In the genomic region with DNA sequence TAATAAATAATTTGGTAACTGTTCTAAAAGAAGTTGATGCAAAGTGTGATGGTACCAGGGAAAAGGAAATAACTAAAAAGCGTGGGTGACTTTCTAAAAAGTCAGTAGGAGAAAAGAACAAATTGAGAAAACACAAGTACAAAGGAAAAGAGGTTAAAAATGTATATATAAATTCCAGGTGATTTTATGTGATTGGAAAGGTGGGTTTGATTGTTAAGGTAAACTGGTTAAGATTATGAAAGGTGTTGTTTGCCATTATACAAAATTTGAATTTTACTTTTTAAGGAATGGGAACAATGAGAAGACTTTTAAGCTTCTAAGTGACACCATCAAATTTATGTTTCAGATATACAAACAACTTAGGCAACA, we compare ENCODE assay signal across 9 cellular contexts. TPM values are rescaled to one million over a fixed set of nuclear protein-coding genes. Genes with fewer than 3 reads are reported as not detected.
DNase-seq lines count a peak whose midpoint lies in the region; ATAC-seq, FAIRE-seq and TF ChIP-seq lines count a peak whose summit lies in the region.
"Had no signal": no experiment of that assay in that cellular context is flagged by ENCODE, and none has a peak within 500 bp of the region (broad histone marks: within the 10 kb centered on the region; RNA-seq: fewer than 3 reads in every experiment).

No MANE protein-coding gene starts in this region.

- no peaks in the 10 kb centered on the region for H3K4me1 Mint-ChIP-seq in activated CD4-positive, alpha-beta T cell treated with anti-CD3 and anti-CD28 coated beads, Interleukin-2, amount 10 ng/mL, durations not matched to agents 7 days and 5 days

- POLR2A ChIA-PET in SK-N-SH (lab: Yijun Ruan, JAX) = no interaction called here
- POLR2A ChIA-PET in GM12878 (lab: Charles Lee) = interaction anchor here (0.6 to 2.4 kb wide), 4 partner anchors 10 to 113 kb away, joined by 3 to 7 read pairs (median 6); a partner anchor contains a TSS
- POLR2A ChIA-PET in activated CD4-positive, alpha-beta T cell treated with anti-CD3 and anti-CD28 coated beads, Interleukin-2, amount 10 ng/mL, durations not matched to agents 7 days and 5 days (lab: Charles Lee) = interaction anchor here (0.6 to 0.9 kb wide), 3 partner anchors 18 to 231 kb away, joined by 3 to 4 read pairs (median 4); no protein-coding TSS in a partner anchor

- H3K79me2 ChIP-seq in SK-N-SH (ENCODE audit: insufficient read depth) (peaks cover 30% of the 10 kb centered on the region), GM12878 (ENCODE audit: control insufficient read depth, insufficient read depth, low read length) (peaks cover 15% of the 10 kb centered on the region)

- H3K9me3 Mint-ChIP-seq in activated CD4-positive, alpha-beta T cell treated with anti-CD3 and anti-CD28 coated beads, Interleukin-2, amount 10 ng/mL, durations not matched to agents 7 days and 5 days = peaks cover 5% of the 10 kb centered on the region

- DNase-seq in SK-N-SH (no peak), GM12878 (ENCODE audit: low read depth, low spot score) (no peak), upper lobe of left lung (no peak), D341Med (ENCODE audit: low spot score) (no peak), GM20000 (ENCODE audit: low spot score) (no peak)
- no peak for DNase-seq in activated CD4-positive, alpha-beta T cell treated with anti-CD3 and anti-CD28 coated beads, Interleukin-2, amount 10 ng/mL, durations not matched to agents 7 days and 5 days
- DNase-seq: mucosa of descending colon had no signal

- H3K4me1 ChIP-seq in SK-N-SH (ENCODE audit: control insufficient read depth in 1 of 2, insufficient read depth in 2 of 2, low read depth in 1 of 2, low read length in 1 of 2) (peaks cover 9 to 12% of the 10 kb centered on the region in 2 experiments), GM12878 (ENCODE audit: control insufficient read depth, insufficient read depth, low read length) (no peaks in the 10 kb centered on the region), mucosa of stomach (ENCODE audit: control insufficient read depth, insufficient read depth, low read length) (peaks cover 8% of the 10 kb centered on the region), upper lobe of left lung (peaks cover 16 to 30% (median 25%) of the 10 kb centered on the region in 4 donors)

- H3K27ac Mint-ChIP-seq in activated CD4-positive, alpha-beta T cell treated with anti-CD3 and anti-CD28 coated beads, Interleukin-2, amount 10 ng/mL, durations not matched to agents 7 days and 5 days = no peak overlapping the region

- H4K20me1 ChIP-seq in SK-N-SH (ENCODE audit: insufficient read depth) (no peaks in the 10 kb centered on the region), GM12878 (ENCODE audit: control insufficient read depth, insufficient read depth) (no peaks in the 10 kb centered on the region)

- TF ChIP-seq CTCF in SK-N-SH (IDR thresholded peaks at IDR 0.05) (no peak), GM12878 (IDR thresholded peaks at IDR 0.05 in 2 of 3, conservative IDR thresholded peaks at IDR 0.05 in 1 of 3; ENCODE audit: control insufficient read depth in 2 of 3, extremely low read depth in 1 of 3, insufficient read depth in 1 of 3, low read depth in 3 of 3, low read length in 3 of 3) (no peak), upper lobe of left lung (IDR thresholded peaks at IDR 0.05) (no peak), GM20000 (IDR thresholded peaks at IDR 0.05; ENCODE audit: extremely low read depth, missing control alignments) (no peak)

- peak overlapping the region; percentile 76 to 96 for H3K27ac ChIP-seq in SK-N-SH (ENCODE audit: low read depth in 2 of 2, low read length in 1 of 2)
- H3K27ac ChIP-seq in GM12878 (ENCODE audit: control insufficient read depth, insufficient read depth) = no peak overlapping the region
- H3K27ac ChIP-seq in upper lobe of left lung = peak overlapping the region; percentile 85 to 89 (median 86)

- in situ Hi-C loops in GM12878 (cut with MboI) = no loop called here

- RAD21 ChIA-PET in GM12878 (lab: Charles Lee; ENCODE audit: unreplicated experiment) = interaction anchor here (0.9 to 1.8 kb wide), 3 partner anchors 24 to 191 kb away, joined by 4 to 5 read pairs (median 4); a partner anchor contains a TSS

- no peaks in the 10 kb centered on the region for H3K9me3 ChIP-seq in SK-N-SH
- no peaks in the 10 kb centered on the region for H3K9me3 ChIP-seq in GM12878 (replicated peaks; ENCODE audit: control insufficient read depth, insufficient read depth, low read length)
- no peaks in the 10 kb centered on the region for H3K9me3 ChIP-seq in mucosa of stomach (ENCODE audit: control insufficient read depth, low read length)
- no peaks in the 10 kb centered on the region for H3K9me3 ChIP-seq in upper lobe of left lung
- H3K9me3 ChIP-seq: mucosa of descending colon had no signal

- CTCF ChIA-PET in SK-N-SH (lab: Yijun Ruan, JAX) (interaction anchor here (1.0 to 2.3 kb wide), 3 partner anchors 63 to 313 kb away, joined by 3 to 18 read pairs (median 6); no protein-coding TSS in a partner anchor), GM12878 (lab: Yijun Ruan, JAX) (interaction anchor here (0.6 to 3.0 kb wide), 9 partner anchors 10 to 187 kb away, joined by 3 to 11 read pairs (median 6); no protein-coding TSS in a partner anchor)
- CTCF ChIA-PET in activated CD4-positive, alpha-beta T cell treated with anti-CD3 and anti-CD28 coated beads, Interleukin-2, amount 10 ng/mL, durations not matched to agents 7 days and 5 days (lab: Charles Lee) = interaction anchor here (1.1 kb wide), 1 partner anchor 8 kb away, joined by 3 read pairs; no protein-coding TSS in a partner anchor

- H3F3A ChIP-seq in SK-N-SH (replicated peaks; ENCODE audit: insufficient read depth) = peaks cover 11% of the 10 kb centered on the region

- no TSS peak for BruUV-seq in GM12878 (replicated peaks; lab: Mats Ljungman, UMichigan)

- H3K27me3 ChIP-seq in SK-N-SH (ENCODE audit: insufficient read depth) (no peaks in the 10 kb centered on the region), GM12878 (replicated peaks in 1 of 2; ENCODE audit: control insufficient read depth in 2 of 2, insufficient read depth in 2 of 2, low read length in 1 of 2) (no peaks in the 10 kb centered on the region), mucosa of stomach (ENCODE audit: control insufficient read depth, insufficient read depth, low read length) (no peaks in the 10 kb centered on the region), upper lobe of left lung (no peaks in the 10 kb centered on the region)

- no peak for FAIRE-seq in GM12878 (lab: Jason Lieb, UNC)

- ATAC-seq in SK-N-SH treated with all-trans-retinoic acid at 6 μM for 48 hours (no peak), GM12878 (no peak), upper lobe of left lung (ENCODE audit: low FRiP score in 2 of 2) (no peak)

- peak overlapping the region; percentile 93 for H2AFZ ChIP-seq in SK-N-SH (ENCODE audit: low read depth)
- peak overlapping the region; percentile 100 for H2AFZ ChIP-seq in GM12878 (ENCODE audit: control insufficient read depth, low read depth, low read length)

- TF ChIP-seq POLR2A in GM12878 (IDR thresholded peaks at IDR 0.05; ENCODE audit: low read depth, low read length) (no peak), upper lobe of left lung (IDR thresholded peaks at IDR 0.05) (no peak)

- SMC1A ChIA-PET in GM12878 (lab: Charles Lee; ENCODE audit: uncharacterized antibody, unreplicated experiment) = interaction anchor here (0.7 to 1.6 kb wide), 4 partner anchors 12 to 1001 kb away, joined by 3 to 10 read pairs (median 7); a partner anchor contains a TSS

- WGBS in SK-N-SH (ENCODE audit: low lambda C conversion rate) = 94% methylated on average over 1 of the region's 1 CpG
- 93% methylated on average over 1 of the region's 1 CpG for WGBS in GM12878 (ENCODE audit: insufficient coverage, insufficient replicate concordance, low lambda C conversion rate, missing lambda C conversion rate)
- 90 to 93% methylated on average over 1 of the region's 1 CpG for WGBS in upper lobe of left lung, 2 donors

- no peak overlapping the region for H3K4me3 Mint-ChIP-seq in activated CD4-positive, alpha-beta T cell treated with anti-CD3 and anti-CD28 coated beads, Interleukin-2, amount 10 ng/mL, durations not matched to agents 7 days and 5 days

- peak overlapping the region; percentile 83 for H3K9ac ChIP-seq in SK-N-SH
- no peak overlapping the region for H3K9ac ChIP-seq in GM12878 (ENCODE audit: control insufficient read depth, insufficient read depth, low read length)
- no peak overlapping the region for H3K9ac ChIP-seq in mucosa of stomach (ENCODE audit: low read length)

- H3K27me3 Mint-ChIP-seq in activated CD4-positive, alpha-beta T cell treated with anti-CD3 and anti-CD28 coated beads, Interleukin-2, amount 10 ng/mL, durations not matched to agents 7 days and 5 days = peaks cover 3% of the 10 kb centered on the region

- peak overlapping the region; percentile 95 to 98 for H3K4me3 ChIP-seq in SK-N-SH (ENCODE audit: low read depth in 2 of 2, low read length in 1 of 2)
- H3K4me3 ChIP-seq in GM12878 = no peak overlapping the region
- peak overlapping the region; percentile 98 for H3K4me3 ChIP-seq in mucosa of stomach (ENCODE audit: low read length)
- peak overlapping the region; percentile 49 to 81 (median 74) for H3K4me3 ChIP-seq in upper lobe of left lung

- TF ChIP-seq RAD21 in SK-N-SH (IDR thresholded peaks at IDR 0.05; ENCODE audit: low read length) (no peak), GM12878 (IDR thresholded peaks at IDR 0.05; ENCODE audit: insufficient read depth, low read depth, low read length) (no peak)

- intact Hi-C loops in GM12878 (cut with micrococcal nuclease; ENCODE audit: unreplicated experiment) = loop anchor here (10.0 kb wide), 1 partner anchor 1366 kb away; a partner anchor contains a TSS

- H3K9me2 ChIP-seq in SK-N-SH = no peaks in the 10 kb centered on the region

- H3K4me2 ChIP-seq in SK-N-SH (peak overlapping the region; percentile 51), GM12878 (ENCODE audit: control insufficient read depth, insufficient read depth) (peak overlapping the region; percentile 83)

- peaks cover 15 to 19% of the 10 kb centered on the region in 2 experiments for H3K36me3 ChIP-seq in SK-N-SH (replicated peaks in 1 of 2; ENCODE audit: control insufficient read depth in 1 of 2, insufficient read depth in 2 of 2, low read length in 1 of 2)
- H3K36me3 ChIP-seq in GM12878 (ENCODE audit: control insufficient read depth in 2 of 2, insufficient read depth in 2 of 2, low read length in 1 of 2) = no peaks in the 10 kb centered on the region
- no peaks in the 10 kb centered on the region for H3K36me3 ChIP-seq in mucosa of stomach (ENCODE audit: control insufficient read depth, insufficient read depth, low read length)
- peaks cover 0 to 6% (median 1%) of the 10 kb centered on the region in 4 donors for H3K36me3 ChIP-seq in upper lobe of left lung

- H3K36me3 Mint-ChIP-seq in activated CD4-positive, alpha-beta T cell treated with anti-CD3 and anti-CD28 coated beads, Interleukin-2, amount 10 ng/mL, durations not matched to agents 7 days and 5 days (ENCODE audit: low read depth) = peaks cover 2% of the 10 kb centered on the region

- TF ChIP-seq EP300 in SK-N-SH (IDR thresholded peaks at IDR 0.05; ENCODE audit: borderline replicate concordance in 1 of 2, low read depth in 1 of 2, low read length in 1 of 2) (no peak), GM12878 (IDR thresholded peaks at IDR 0.05; ENCODE audit: borderline replicate concordance in 1 of 2, control insufficient read depth in 1 of 2, low read depth in 2 of 2, low read length in 2 of 2) (no peak), upper lobe of left lung (IDR thresholded peaks at IDR 0.05) (no peak)

RNA-seq across cellular contexts. Expression of a gene that starts 0.9 kb away (rescaled TPM):
- polyA plus RNA-seq in SK-N-SH (2012; rRNA removed) (10.9 and 14.6 TPM in 2 replicates), GM12878 (2011; rRNA removed) (70.7 and 152 TPM in 2 replicates), GM12878 (2014; fragmentation: Illumina TruSeq; extraction: Trizol) (77.4 and 97.3 TPM in 2 replicates), GM12878 (2014; fragmentation: Nextera tagmentation; extraction: Ambion mirVana) (100 to 1,000 TPM; 183 to 209 TPM), GM12878 (2014; rRNA removed) (48.6 and 51.0 TPM in 2 replicates), GM12878 (2016; fragmentation: Nextera tagmentation; extraction: Ambion mirVana) (100 to 1,000 TPM; 163 to 175 TPM)
- polyA plus RNA-seq in SK-N-SH (2012; cell fraction: cytosol; rRNA removed) = 20.3 and 38.9 TPM in 2 replicates
- polyA plus RNA-seq in SK-N-SH (2012; cell fraction: nucleus; rRNA removed) = 2.5 and 7.4 TPM in 2 replicates
- 45.8 and 47.9 TPM in 2 replicates for total RNA-seq in GM12878 (2013; cell fraction: nucleolus; rRNA removed)
- total RNA-seq in GM12878 (2014; rRNA removed) (51.7 and 65.3 TPM in 2 replicates), GM12878 (2014; rRNA removed; fragmentation: Illumina TruSeq; extraction: Trizol) (96.3 and 101 TPM in 2 replicates), GM12878 (2021) (58.4 and 61.4 TPM in 2 replicates), upper lobe of left lung (10 to 100 TPM; 11.5 to 65.8 (median 43.0) TPM)
- polyA plus RNA-seq in GM12878 (2011; ENCODE audit: low read depth) = 17.5 TPM
- 6.7 and 8.0 TPM in 2 replicates for polyA plus RNA-seq in GM12878 (2011; cell fraction: cytosol; rRNA removed)
- polyA plus RNA-seq in GM12878 (2011; cell fraction: nucleus; rRNA removed) = 16.7 and 22.4 TPM in 2 replicates
- polyA plus RNA-seq in GM12878 (2012) = 43.2 and 44.3 TPM in 2 replicates
- polyA minus RNA-seq in GM12878 (2011; rRNA and poly(A)+ RNA removed) = 10.7 and 11.3 TPM in 2 replicates
- 9.8 and 16.6 TPM in 2 replicates for polyA minus RNA-seq in GM12878 (2011; cell fraction: cytosol; rRNA and poly(A)+ RNA removed)
- 30.6 and 39.8 TPM in 2 replicates for polyA minus RNA-seq in GM12878 (2011; cell fraction: nucleus; rRNA and poly(A)+ RNA removed)
- 10 to 100 TPM; 45.4 to 49.7 TPM for total RNA-seq in activated CD4-positive, alpha-beta T cell treated with anti-CD3 and anti-CD28 coated beads, Interleukin-2, amount 10 ng/mL, durations not matched to agents 7 days and 5 days

RNA-seq across cellular contexts. Expression of a gene that starts 24.1 kb away (rescaled TPM):
- polyA plus RNA-seq in SK-N-SH (2012; rRNA removed) (0.10 and 0.11 TPM in 2 replicates), GM12878 (2011; rRNA removed) (0.03 and 0.08 TPM in 2 replicates), GM12878 (2014; fragmentation: Illumina TruSeq; extraction: Trizol) (not detected in 2 replicates), GM12878 (2014; fragmentation: Nextera tagmentation; extraction: Ambion mirVana) (not detected), GM12878 (2014; rRNA removed) (not detected in 2 replicates), GM12878 (2016; fragmentation: Nextera tagmentation; extraction: Ambion mirVana) (not detected)
- polyA plus RNA-seq in SK-N-SH (2012; cell fraction: cytosol; rRNA removed) = 0.13 and 0.15 TPM in 2 replicates
- polyA plus RNA-seq in SK-N-SH (2012; cell fraction: nucleus; rRNA removed) = 0.09 and 0.26 TPM in 2 replicates
- 0.29 and 0.49 TPM in 2 replicates for total RNA-seq in GM12878 (2013; cell fraction: nucleolus; rRNA removed)
- total RNA-seq in GM12878 (2014; rRNA removed) (0.05 TPM in 1 of 2 replicates, not detected in the other), GM12878 (2014; rRNA removed; fragmentation: Illumina TruSeq; extraction: Trizol) (0.04 TPM in 1 of 2 replicates, not detected in the other), GM12878 (2021) (not detected in 2 replicates), upper lobe of left lung (10 to 100 TPM in 1 of 6 donors, 1 to 10 TPM in 3, under 1 TPM in 2; 0.66 to 19.7 (median 2.0) TPM)
- not detected for polyA plus RNA-seq in GM12878 (2011; ENCODE audit: low read depth)
- 0.03 TPM in 1 of 2 replicates, not detected in the other for polyA plus RNA-seq in GM12878 (2011; cell fraction: cytosol; rRNA removed)
- 0.07 and 0.23 TPM in 2 replicates for polyA plus RNA-seq in GM12878 (2011; cell fraction: nucleus; rRNA removed)
- polyA plus RNA-seq in GM12878 (2012) = 0.04 TPM in 1 of 2 replicates, not detected in the other
- not detected in 2 replicates for polyA minus RNA-seq in GM12878 (2011; rRNA and poly(A)+ RNA removed)
- polyA minus RNA-seq in GM12878 (2011; cell fraction: cytosol; rRNA and poly(A)+ RNA removed) = not detected in 2 replicates
- 0.12 and 0.38 TPM in 2 replicates for polyA minus RNA-seq in GM12878 (2011; cell fraction: nucleus; rRNA and poly(A)+ RNA removed)
- not detected for total RNA-seq in activated CD4-positive, alpha-beta T cell treated with anti-CD3 and anti-CD28 coated beads, Interleukin-2, amount 10 ng/mL, durations not matched to agents 7 days and 5 days

RNA-seq across cellular contexts. Expression of a gene that starts 43.1 kb away (rescaled TPM):
- not detected in 2 replicates for polyA plus RNA-seq in SK-N-SH (2012; rRNA removed)
- polyA plus RNA-seq in SK-N-SH (2012; cell fraction: cytosol; rRNA removed) = not detected in 2 replicates
- polyA plus RNA-seq in SK-N-SH (2012; cell fraction: nucleus; rRNA removed) = not detected in 2 replicates
- total RNA-seq in GM12878 (2013; cell fraction: nucleolus; rRNA removed) = not detected in 2 replicates
- total RNA-seq in GM12878 (2014; rRNA removed) = not detected in 2 replicates
- not detected in 2 replicates for total RNA-seq in GM12878 (2014; rRNA removed; fragmentation: Illumina TruSeq; extraction: Trizol)
- not detected in 2 replicates for total RNA-seq in GM12878 (2021)
- polyA plus RNA-seq in GM12878 (2011; ENCODE audit: low read depth) = not detected
- not detected in 2 replicates for polyA plus RNA-seq in GM12878 (2011; rRNA removed)
- not detected in 2 replicates for polyA plus RNA-seq in GM12878 (2011; cell fraction: cytosol; rRNA removed)
- polyA plus RNA-seq in GM12878 (2011; cell fraction: nucleus; rRNA removed) = not detected in 2 replicates
- polyA plus RNA-seq in GM12878 (2012) = not detected in 2 replicates
- not detected in 2 replicates for polyA plus RNA-seq in GM12878 (2014; fragmentation: Illumina TruSeq; extraction: Trizol)
- not detected for polyA plus RNA-seq in GM12878 (2014; fragmentation: Nextera tagmentation; extraction: Ambion mirVana)
- polyA plus RNA-seq in GM12878 (2014; rRNA removed) = not detected in 2 replicates
- polyA plus RNA-seq in GM12878 (2016; fragmentation: Nextera tagmentation; extraction: Ambion mirVana) = not detected
- not detected in 2 replicates for polyA minus RNA-seq in GM12878 (2011; rRNA and poly(A)+ RNA removed)
- not detected in 2 replicates for polyA minus RNA-seq in GM12878 (2011; cell fraction: cytosol; rRNA and poly(A)+ RNA removed)
- not detected in 2 replicates for polyA minus RNA-seq in GM12878 (2011; cell fraction: nucleus; rRNA and poly(A)+ RNA removed)
- total RNA-seq in upper lobe of left lung = not detected
- not detected for total RNA-seq in activated CD4-positive, alpha-beta T cell treated with anti-CD3 and anti-CD28 coated beads, Interleukin-2, amount 10 ng/mL, durations not matched to agents 7 days and 5 days
- total RNA-seq: mucosa of descending colon had no signal
